Comparison of ENCODE assay signal across 1 cellular context in the genomic region with DNA sequence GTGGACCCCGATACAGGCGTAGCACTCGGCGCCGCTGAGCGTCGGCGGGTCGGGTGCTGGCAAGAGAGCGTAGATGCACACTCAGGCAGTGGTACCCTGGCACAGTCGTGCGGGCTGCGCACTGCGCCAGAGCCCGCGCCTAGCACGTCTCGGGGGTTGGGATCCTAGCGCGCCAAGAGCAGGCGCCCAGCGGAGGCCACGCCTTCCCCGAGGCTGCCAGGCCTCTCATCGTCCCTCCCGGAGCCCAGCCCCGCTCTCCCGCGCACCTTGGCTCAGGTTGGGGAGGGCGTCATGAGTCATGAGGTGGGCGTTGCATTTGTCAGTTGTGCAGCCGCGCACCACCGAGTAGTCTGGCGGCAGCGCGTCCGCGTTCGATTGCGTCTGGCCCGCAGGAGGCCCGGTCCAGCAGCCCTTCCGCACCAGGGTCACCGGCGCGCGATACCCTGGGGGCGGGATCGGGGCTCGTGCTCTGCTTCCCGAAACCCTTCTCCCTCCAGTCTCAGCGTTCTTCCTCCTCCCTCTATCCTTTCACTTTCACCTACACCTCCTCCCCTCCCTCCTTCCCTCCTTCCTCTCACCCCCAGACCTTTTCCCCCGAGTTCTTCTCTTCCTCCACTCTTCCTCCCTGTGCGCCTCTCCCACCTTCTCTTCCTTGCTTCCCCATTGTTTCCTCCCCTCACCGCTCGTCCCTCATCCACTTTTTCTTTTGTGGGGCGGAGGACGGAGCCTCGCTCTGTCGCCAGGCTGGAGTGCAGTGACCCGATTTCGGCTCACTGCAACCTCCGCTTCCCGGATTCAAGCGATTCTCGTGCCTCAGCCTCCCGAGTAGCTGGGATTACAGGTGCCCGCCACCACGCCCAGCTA.
TF ChIP-seq lines count a peak whose summit lies in the region.

No MANE protein-coding gene starts in this region.

TF ChIP-seq in HEK293, 187 proteins besides CTCF, POLR2A, EP300 and RAD21 (continued from another document and continues in another):
- TF ChIP-seq TCF7L2 (IDR thresholded peaks at IDR 0.05; ENCODE audit: borderline replicate concordance, low read depth, low read length) (no peak), ZBTB1 (tag by site-specific recombination; IDR thresholded peaks at IDR 0.05) (no peak; the same call in 1 of the 2 replicates), ZNF830 (tag by site-specific recombination; IDR thresholded peaks at IDR 0.05; ENCODE audit: low read depth) (no peak), KLF16 (tag by site-specific recombination; IDR thresholded peaks at IDR 0.05) (peak; percentile 95), ZEB2 (tag by site-specific recombination; IDR thresholded peaks at IDR 0.05) (peak; percentile 98), ZNF785 (tag by site-specific recombination; IDR thresholded peaks at IDR 0.05) (peak; percentile 46; the same call in 1 of the 2 replicates), GLIS1 (tag by site-specific recombination; IDR thresholded peaks at IDR 0.05) (peak; percentile 99), ZNF510 (tag by site-specific recombination; IDR thresholded peaks at IDR 0.05; ENCODE audit: insufficient replicate concordance) (no peak), ZNF658 (tag by site-specific recombination; IDR thresholded peaks at IDR 0.05) (peak; percentile 71; the same call in 1 of the 2 replicates), ZNF521 (tag by site-specific recombination; IDR thresholded peaks at IDR 0.05) (no peak), ZNF169 (tag by site-specific recombination; IDR thresholded peaks at IDR 0.05) (peak; percentile 72), GLIS2 (tag by site-specific recombination; IDR thresholded peaks at IDR 0.05) (peak; percentile 99), ZBTB49 (tag by site-specific recombination; IDR thresholded peaks at IDR 0.05; ENCODE audit: low read depth) (no peak), ZSCAN16 (tag by site-specific recombination; IDR thresholded peaks at IDR 0.05) (no peak), ZNF677 (tag by site-specific recombination; IDR thresholded peaks at IDR 0.05) (no peak), ZNF548 (tag by site-specific recombination; IDR thresholded peaks at IDR 0.05) (peak; percentile 73), ZNF544 (tag by site-specific recombination; IDR thresholded peaks at IDR 0.05) (0 out of 2 replicates have a peak, but pooled peaks have one; percentile 63), ZNF416 (tag by site-specific recombination; IDR thresholded peaks at IDR 0.05) (no peak; the same call in none of the 2 replicates), PRDM2 (tag by site-specific recombination; IDR thresholded peaks at IDR 0.05; ENCODE audit: borderline replicate concordance) (no peak), SP2 (tag by site-specific recombination; IDR thresholded peaks at IDR 0.05) (peak; percentile 91), HOXD13 (CRISPR knock-in tag; IDR thresholded peaks at IDR 0.05; ENCODE audit: borderline replicate concordance) (no peak), ZNF624 (tag by site-specific recombination; IDR thresholded peaks at IDR 0.05) (no peak), ZNF354C (tag by site-specific recombination; IDR thresholded peaks at IDR 0.05; ENCODE audit: borderline replicate concordance, low read depth) (no peak), ZNF423 (tag by site-specific recombination; IDR thresholded peaks at IDR 0.05) (no peak; the same call in 1 of the 2 replicates), ZNF114 (tag by site-specific recombination; IDR thresholded peaks at IDR 0.05) (0 out of 2 replicates have a peak, but pooled peaks have one; percentile 72), ZNF621 (tag by site-specific recombination; IDR thresholded peaks at IDR 0.05) (0 out of 2 replicates have a peak, but pooled peaks have one; percentile 90), ZNF837 (tag by site-specific recombination; IDR thresholded peaks at IDR 0.05) (0 out of 2 replicates have a peak, but pooled peaks have one; percentile 3), ZNF214 (tag by site-specific recombination; IDR thresholded peaks at IDR 0.05; ENCODE audit: borderline replicate concordance) (no peak), WT1 (tag by site-specific recombination; IDR thresholded peaks at IDR 0.05) (peak; percentile 89), ZNF776 (tag by site-specific recombination; IDR thresholded peaks at IDR 0.05; ENCODE audit: borderline replicate concordance) (no peak; the same call in 1 of the 2 replicates), ZNF19 (tag by site-specific recombination; IDR thresholded peaks at IDR 0.05; ENCODE audit: low read depth) (no peak), MZF1 (tag by site-specific recombination; IDR thresholded peaks at IDR 0.05; ENCODE audit: borderline replicate concordance) (no peak), ZNF660 (tag by site-specific recombination; IDR thresholded peaks at IDR 0.05) (no peak; the same call in 1 of the 2 replicates)
- TF ChIP-seq, protein P1, sequence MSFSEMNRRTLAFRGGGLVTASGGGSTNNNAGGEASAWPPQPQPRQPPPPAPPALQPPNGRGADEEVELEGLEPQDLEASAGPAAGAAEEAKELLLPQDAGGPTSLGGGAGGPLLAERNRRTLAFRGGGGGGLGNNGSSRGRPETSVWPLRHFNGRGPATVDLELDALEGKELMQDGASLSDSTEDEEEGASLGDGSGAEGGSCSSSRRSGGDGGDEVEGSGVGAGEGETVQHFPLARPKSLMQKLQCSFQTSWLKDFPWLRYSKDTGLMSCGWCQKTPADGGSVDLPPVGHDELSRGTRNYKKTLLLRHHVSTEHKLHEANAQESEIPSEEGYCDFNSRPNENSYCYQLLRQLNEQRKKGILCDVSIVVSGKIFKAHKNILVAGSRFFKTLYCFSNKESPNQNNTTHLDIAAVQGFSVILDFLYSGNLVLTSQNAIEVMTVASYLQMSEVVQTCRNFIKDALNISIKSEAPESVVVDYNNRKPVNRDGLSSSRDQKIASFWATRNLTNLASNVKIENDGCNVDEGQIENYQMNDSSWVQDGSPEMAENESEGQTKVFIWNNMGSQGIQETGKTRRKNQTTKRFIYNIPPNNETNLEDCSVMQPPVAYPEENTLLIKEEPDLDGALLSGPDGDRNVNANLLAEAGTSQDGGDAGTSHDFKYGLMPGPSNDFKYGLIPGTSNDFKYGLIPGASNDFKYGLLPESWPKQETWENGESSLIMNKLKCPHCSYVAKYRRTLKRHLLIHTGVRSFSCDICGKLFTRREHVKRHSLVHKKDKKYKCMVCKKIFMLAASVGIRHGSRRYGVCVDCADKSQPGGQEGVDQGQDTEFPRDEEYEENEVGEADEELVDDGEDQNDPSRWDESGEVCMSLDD (tag by site-specific recombination; IDR thresholded peaks at IDR 0.05), result peak; percentile 77; the same call in 1 of the 2 replicates
- TF ChIP-seq, protein P2, sequence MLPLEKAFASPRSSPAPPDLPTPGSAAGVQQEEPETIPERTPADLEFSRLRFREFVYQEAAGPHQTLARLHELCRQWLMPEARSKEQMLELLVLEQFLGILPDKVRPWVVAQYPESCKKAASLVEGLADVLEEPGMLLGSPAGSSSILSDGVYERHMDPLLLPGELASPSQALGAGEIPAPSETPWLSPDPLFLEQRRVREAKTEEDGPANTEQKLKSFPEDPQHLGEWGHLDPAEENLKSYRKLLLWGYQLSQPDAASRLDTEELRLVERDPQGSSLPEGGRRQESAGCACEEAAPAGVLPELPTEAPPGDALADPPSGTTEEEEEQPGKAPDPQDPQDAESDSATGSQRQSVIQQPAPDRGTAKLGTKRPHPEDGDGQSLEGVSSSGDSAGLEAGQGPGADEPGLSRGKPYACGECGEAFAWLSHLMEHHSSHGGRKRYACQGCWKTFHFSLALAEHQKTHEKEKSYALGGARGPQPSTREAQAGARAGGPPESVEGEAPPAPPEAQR (tag by site-specific recombination; IDR thresholded peaks at IDR 0.05), result 0 out of 2 replicates have a peak, but pooled peaks have one; percentile 13
- TF ChIP-seq, protein P3, sequence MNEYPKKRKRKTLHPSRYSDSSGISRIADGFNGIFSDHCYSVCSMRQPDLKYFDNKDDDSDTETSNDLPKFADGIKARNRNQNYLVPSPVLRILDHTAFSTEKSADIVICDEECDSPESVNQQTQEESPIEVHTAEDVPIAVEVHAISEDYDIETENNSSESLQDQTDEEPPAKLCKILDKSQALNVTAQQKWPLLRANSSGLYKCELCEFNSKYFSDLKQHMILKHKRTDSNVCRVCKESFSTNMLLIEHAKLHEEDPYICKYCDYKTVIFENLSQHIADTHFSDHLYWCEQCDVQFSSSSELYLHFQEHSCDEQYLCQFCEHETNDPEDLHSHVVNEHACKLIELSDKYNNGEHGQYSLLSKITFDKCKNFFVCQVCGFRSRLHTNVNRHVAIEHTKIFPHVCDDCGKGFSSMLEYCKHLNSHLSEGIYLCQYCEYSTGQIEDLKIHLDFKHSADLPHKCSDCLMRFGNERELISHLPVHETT (tag by site-specific recombination; IDR thresholded peaks at IDR 0.05), result peak; percentile 94
- TF ChIP-seq, protein P4, sequence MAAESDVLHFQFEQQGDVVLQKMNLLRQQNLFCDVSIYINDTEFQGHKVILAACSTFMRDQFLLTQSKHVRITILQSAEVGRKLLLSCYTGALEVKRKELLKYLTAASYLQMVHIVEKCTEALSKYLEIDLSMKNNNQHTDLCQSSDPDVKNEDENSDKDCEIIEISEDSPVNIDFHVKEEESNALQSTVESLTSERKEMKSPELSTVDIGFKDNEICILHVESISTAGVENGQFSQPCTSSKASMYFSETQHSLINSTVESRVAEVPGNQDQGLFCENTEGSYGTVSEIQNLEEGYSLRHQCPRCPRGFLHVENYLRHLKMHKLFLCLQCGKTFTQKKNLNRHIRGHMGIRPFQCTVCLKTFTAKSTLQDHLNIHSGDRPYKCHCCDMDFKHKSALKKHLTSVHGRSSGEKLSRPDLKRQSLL (tag by site-specific recombination; IDR thresholded peaks at IDR 0.05), result peak; percentile 68
- TF ChIP-seq, protein P5, sequence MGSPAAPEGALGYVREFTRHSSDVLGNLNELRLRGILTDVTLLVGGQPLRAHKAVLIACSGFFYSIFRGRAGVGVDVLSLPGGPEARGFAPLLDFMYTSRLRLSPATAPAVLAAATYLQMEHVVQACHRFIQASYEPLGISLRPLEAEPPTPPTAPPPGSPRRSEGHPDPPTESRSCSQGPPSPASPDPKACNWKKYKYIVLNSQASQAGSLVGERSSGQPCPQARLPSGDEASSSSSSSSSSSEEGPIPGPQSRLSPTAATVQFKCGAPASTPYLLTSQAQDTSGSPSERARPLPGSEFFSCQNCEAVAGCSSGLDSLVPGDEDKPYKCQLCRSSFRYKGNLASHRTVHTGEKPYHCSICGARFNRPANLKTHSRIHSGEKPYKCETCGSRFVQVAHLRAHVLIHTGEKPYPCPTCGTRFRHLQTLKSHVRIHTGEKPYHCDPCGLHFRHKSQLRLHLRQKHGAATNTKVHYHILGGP (tag by site-specific recombination; IDR thresholded peaks at IDR 0.05), result no peak
- TF ChIP-seq, protein P6, sequence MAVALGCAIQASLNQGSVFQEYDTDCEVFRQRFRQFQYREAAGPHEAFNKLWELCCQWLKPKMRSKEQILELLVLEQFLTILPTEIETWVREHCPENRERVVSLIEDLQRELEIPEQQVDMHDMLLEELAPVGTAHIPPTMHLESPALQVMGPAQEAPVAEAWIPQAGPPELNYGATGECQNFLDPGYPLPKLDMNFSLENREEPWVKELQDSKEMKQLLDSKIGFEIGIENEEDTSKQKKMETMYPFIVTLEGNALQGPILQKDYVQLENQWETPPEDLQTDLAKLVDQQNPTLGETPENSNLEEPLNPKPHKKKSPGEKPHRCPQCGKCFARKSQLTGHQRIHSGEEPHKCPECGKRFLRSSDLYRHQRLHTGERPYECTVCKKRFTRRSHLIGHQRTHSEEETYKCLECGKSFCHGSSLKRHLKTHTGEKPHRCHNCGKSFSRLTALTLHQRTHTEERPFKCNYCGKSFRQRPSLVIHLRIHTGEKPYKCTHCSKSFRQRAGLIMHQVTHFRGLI (tag by site-specific recombination; IDR thresholded peaks at IDR 0.05), result peak; percentile 94
